20 cellular contexts compared by ENCODE assay signal in genomic region chr1:163176797-163177196, GRCh38. TPM values are rescaled to one million over a fixed set of nuclear protein-coding genes. Genes with fewer than 3 reads are reported as not detected.
"Had no signal": no experiment of that assay in that cellular context is flagged by ENCODE, and none has a peak within 500 bp of the region (broad histone marks: within the 10 kb centered on the region; RNA-seq: fewer than 3 reads in every experiment).

No MANE protein-coding gene starts in this region.

- DNase-seq: KBM-7; MV-4-11; NCI-H1048; NCI-H1105; NCI-H1417; NCI-H146; NCI-H1694 treated with DMSO at 0.1 percent for 48 hours; NCI-H1930; NCI-H2081; NCI-H2171; NCI-H226; NCI-H446; NCI-H510A; NCI-H524 treated with DMSO at 0.1 percent for 48 hours; NK-92 treated with Interleukin-12 subunit alpha and Interleukin-12 subunit beta, amount 100 ng/mL, for 24 hours; PC-3; SHP77 had no signal

- H3K27ac ChIP-seq: RWPE1 had no signal

- ATAC-seq: Panc1, PC-3 had no signal

RNA-seq across cellular contexts. Expression of gene RGS5, which starts 25.9 kb away (rescaled TPM):
- total RNA-seq: HT-29 had no signal
